1 cellular context compared by ENCODE assay signal in the genomic region with DNA sequence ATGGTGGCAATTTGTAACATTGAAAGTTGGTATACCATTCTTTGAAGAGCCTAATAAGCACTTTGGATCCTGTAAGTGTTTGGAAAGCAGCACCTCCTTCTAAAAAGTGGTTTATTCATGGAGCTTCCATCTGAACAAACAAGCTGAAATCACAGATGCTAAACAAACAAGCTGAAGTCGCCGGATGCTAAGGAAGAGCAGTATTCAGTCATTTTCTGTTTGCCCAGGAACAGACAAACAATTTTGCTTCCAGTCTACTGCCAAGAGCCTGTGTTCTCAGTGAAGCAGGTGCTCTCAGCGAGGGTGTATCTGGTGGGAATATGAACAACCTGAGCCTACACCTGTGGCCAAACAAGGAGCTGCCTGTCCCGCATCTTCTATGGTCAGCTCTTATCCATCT.
TF ChIP-seq lines count a peak whose summit lies in the region.

No MANE protein-coding gene starts in this region.

TF ChIP-seq in HepG2, 621 proteins besides CTCF, POLR2A, EP300 and RAD21:
- TF ChIP-seq FOXP4 (CRISPR knock-in tag; IDR thresholded peaks at IDR 0.05) (no peak), FOXA1 (IDR thresholded peaks at IDR 0.05) (no peak), FOXA1 (CRISPR knock-in tag; IDR thresholded peaks at IDR 0.05) (peak; percentile 25; the same call in 1 of the 2 replicates), ZNF264 (CRISPR knock-in tag; IDR thresholded peaks at IDR 0.05) (no peak), EEA1 (CRISPR knock-in tag; IDR thresholded peaks at IDR 0.05; ENCODE audit: borderline replicate concordance) (no peak)
